Comparison of ENCODE assay signal across 21 cellular contexts in the genomic region with DNA sequence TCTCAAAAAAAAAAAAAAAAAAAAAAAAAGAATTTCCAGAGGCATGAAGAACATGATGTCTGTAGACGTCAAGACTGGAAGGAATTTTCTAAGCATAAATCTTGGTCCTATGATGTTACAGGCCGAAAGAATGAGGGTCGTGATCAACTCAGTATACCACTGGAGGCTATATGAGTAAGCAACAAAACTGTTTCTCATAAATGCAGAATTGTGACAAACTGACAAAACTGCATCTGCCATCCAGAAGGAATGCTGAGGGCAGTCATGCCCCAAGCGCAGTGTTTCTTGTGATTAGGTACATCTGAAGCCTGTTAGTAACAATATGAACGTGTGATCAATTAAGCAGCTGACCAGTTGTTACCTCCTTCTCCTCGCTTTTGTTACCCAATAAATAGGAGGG.
"Had no signal": no experiment of that assay in that cellular context is flagged by ENCODE, and none has a peak within 500 bp of the region (broad histone marks: within the 10 kb centered on the region; RNA-seq: fewer than 3 reads in every experiment).

No MANE protein-coding gene starts in this region.

- DNase-seq: IMR-90, Karpas-422, KG1, MG63, NCI-H1092, NCI-H1105 treated with DMSO at 0.1 percent for 48 hours, NCI-H1436, NCI-H187, NCI-H2029, NCI-H2081 treated with DMSO at 0.1 percent for 48 hours, NCI-H2171, NCI-H226, NCI-H446, NCI-H510A, NCI-H524 treated with DMSO at 0.1 percent for 48 hours, NCI-H69, NCI-H774, SHP77 treated with DMSO at 0.1 percent for 48 hours, SJCRH30 had no signal

- H3K27me3 ChIP-seq: MG63, SJCRH30 had no signal

- H3K27ac ChIP-seq: SJCRH30 had no signal

- H3K4me3 ChIP-seq: MG63, SJCRH30 had no signal

- ATAC-seq: Right ventricle myocardium inferior, SK-N-SH treated with all-trans-retinoic acid at 6 μM for 48 hours had no signal

- H3K9me3 ChIP-seq: SJCRH30 had no signal

- H3K36me3 ChIP-seq: MG63, SJCRH30 had no signal

- H3K4me1 ChIP-seq: SJCRH30 had no signal
